1 cellular context compared by ENCODE assay signal in genomic region chr7:30813466-30813865, GRCh38.
TF ChIP-seq lines count a peak whose summit lies in the region.

No MANE protein-coding gene starts in this region.

TF ChIP-seq in WTC11, 78 proteins besides CTCF, POLR2A, EP300 and RAD21 (continued from another document):
- no peak for TF ChIP-seq PRDM15 (CRISPR knock-in tag; IDR thresholded peaks at IDR 0.05)
- TF ChIP-seq ZBTB43 (CRISPR knock-in tag; IDR thresholded peaks at IDR 0.05) = no peak
- no peak for TF ChIP-seq NR3C1 (CRISPR knock-in tag; conservative IDR thresholded peaks at IDR 0.05; ENCODE audit: low read depth)
- no peak for TF ChIP-seq GABPB1 (CRISPR knock-in tag; IDR thresholded peaks at IDR 0.05)
- TF ChIP-seq ZNF671 (CRISPR knock-in tag; IDR thresholded peaks at IDR 0.05) = no peak
- TF ChIP-seq TEAD1 (CRISPR knock-in tag; IDR thresholded peaks at IDR 0.05) = no peak
- TF ChIP-seq RELA (CRISPR knock-in tag; IDR thresholded peaks at IDR 0.05; ENCODE audit: borderline replicate concordance) = no peak
- no peak for TF ChIP-seq ZNF512 (CRISPR knock-in tag; IDR thresholded peaks at IDR 0.05; ENCODE audit: borderline replicate concordance)
- no peak for TF ChIP-seq ZNF263 (CRISPR knock-in tag; IDR thresholded peaks at IDR 0.05; ENCODE audit: low read depth)
- no peak for TF ChIP-seq E2F5 (CRISPR knock-in tag; IDR thresholded peaks at IDR 0.05)
- TF ChIP-seq ATF6 (CRISPR knock-in tag; IDR thresholded peaks at IDR 0.05) = no peak
- TF ChIP-seq EMX1 (CRISPR knock-in tag; IDR thresholded peaks at IDR 0.05) = no peak
